Comparison of ENCODE assay signal across 24 cellular contexts in genomic region chr21:41364308-41364707, GRCh38. TPM values are rescaled to one million over a fixed set of nuclear protein-coding genes. Genes with fewer than 3 reads are reported as not detected.
DNase-seq lines count a peak whose midpoint lies in the region; ATAC-seq and TF ChIP-seq lines count a peak whose summit lies in the region.
"Had no signal": no experiment of that assay in that cellular context is flagged by ENCODE, and none has a peak within 500 bp of the region (broad histone marks: within the 10 kb centered on the region; RNA-seq: fewer than 3 reads in every experiment).

No MANE protein-coding gene starts in this region.

- TF ChIP-seq CTCF in PC-3 (conservative IDR thresholded peaks at IDR 0.05; ENCODE audit: low read depth, low read length) (no peak), epithelial cell of esophagus (IDR thresholded peaks at IDR 0.05; ENCODE audit: insufficient read depth, low read depth, low read length, missing control alignments) (no peak), spleen (IDR thresholded peaks at IDR 0.05 in 8 of 11, conservative IDR thresholded peaks at IDR 0.05 in 3 of 11) (no peak)

- intact Hi-C loops in PC-3 (cut with micrococcal nuclease) (loop anchor here (5.0 to 10.0 kb wide), 2 partner anchors 90 to 192 kb away; no protein-coding TSS in a partner anchor), spleen (cut with DNase I; ENCODE audit: low total_unique reads) (loop anchor here (10.0 kb wide), 1 partner anchor 60 kb away; the partner anchor contains the start of gene MX1)

- H3K9me3 ChIP-seq in PC-3 (ENCODE audit: low read length) (no peaks in the 10 kb centered on the region), spleen (no peaks in the 10 kb centered on the region)
- H3K9me3 ChIP-seq: heart right ventricle, uterus had no signal

- no peak overlapping the region for H2AFZ ChIP-seq in PC-3 (ENCODE audit: low read length)

- H3K4me3 ChIP-seq in PC-3 (ENCODE audit: low read length) = no peak overlapping the region
- no peak overlapping the region for H3K4me3 ChIP-seq in epithelial cell of esophagus (ENCODE audit: low read length)
- H3K4me3 ChIP-seq in spleen = peak overlapping the region in 4 of 8 donors; percentile 49 to 82 (median 52)
- H3K4me3 ChIP-seq: lung, skin epidermis, uterus had no signal

- H3K27ac Mint-ChIP-seq in activated naive CD8-positive, alpha-beta T cell treated with anti-CD3 and anti-CD28 coated beads, Interleukin-2, amount 10 ng/mL, durations not matched to agents 7 days and 5 days = peak overlapping the region; percentile 99
- H3K27ac Mint-ChIP-seq in activated naive CD8-positive, alpha-beta T cell treated with anti-CD3 and anti-CD28 coated beads for 36 hours = no peak overlapping the region

- peaks cover 33% of the 10 kb centered on the region for H3K36me3 Mint-ChIP-seq in activated naive CD8-positive, alpha-beta T cell treated with anti-CD3 and anti-CD28 coated beads, Interleukin-2, amount 10 ng/mL, durations not matched to agents 7 days and 5 days
- peaks cover 19% of the 10 kb centered on the region for H3K36me3 Mint-ChIP-seq in activated naive CD8-positive, alpha-beta T cell treated with anti-CD3 and anti-CD28 coated beads for 36 hours
- H3K36me3 Mint-ChIP-seq: natural killer cell had no signal

- no peaks in the 10 kb centered on the region for H3K9me3 Mint-ChIP-seq in activated naive CD8-positive, alpha-beta T cell treated with anti-CD3 and anti-CD28 coated beads, Interleukin-2, amount 10 ng/mL, durations not matched to agents 7 days and 5 days
- no peaks in the 10 kb centered on the region for H3K9me3 Mint-ChIP-seq in activated naive CD8-positive, alpha-beta T cell treated with anti-CD3 and anti-CD28 coated beads for 36 hours
- H3K9me3 Mint-ChIP-seq: natural killer cell had no signal

- CTCF ChIA-PET in PC-3 (lab: Charles Lee) = no interaction called here

- peaks cover 15% of the 10 kb centered on the region for H3K4me1 ChIP-seq in PC-3 (ENCODE audit: insufficient read depth, low read length)
- H3K4me1 ChIP-seq in spleen = peaks cover 50 to 96% (median 79%) of the 10 kb centered on the region in 6 donors

- H3K4me3 Mint-ChIP-seq in activated naive CD8-positive, alpha-beta T cell treated with anti-CD3 and anti-CD28 coated beads, Interleukin-2, amount 10 ng/mL, durations not matched to agents 7 days and 5 days = peak overlapping the region; percentile 91
- no peak overlapping the region for H3K4me3 Mint-ChIP-seq in activated naive CD8-positive, alpha-beta T cell treated with anti-CD3 and anti-CD28 coated beads for 36 hours

- H3K4me2 ChIP-seq in PC-3 (ENCODE audit: low read length) = no peak overlapping the region

- POLR2A ChIA-PET in activated naive CD8-positive, alpha-beta T cell treated with anti-CD3 and anti-CD28 coated beads, Interleukin-2, amount 10 ng/mL, durations not matched to agents 7 days and 5 days (lab: Charles Lee) = interaction anchor here (8.0 kb wide), 1 partner anchor 61 kb away, joined by 233 read pairs; the partner anchor contains the start of gene MX1
- POLR2A ChIA-PET in PC-3 (lab: Charles Lee; ENCODE audit: unreplicated experiment) = no interaction called here

- 79 to 91% (median 86%) methylated on average over 6 of the region's 6 CpGs for WGBS in spleen, 5 donors

- H3K79me2 ChIP-seq in PC-3 (ENCODE audit: low read length) = no peaks in the 10 kb centered on the region

- BruUV-seq in PC-3 (replicated peaks; lab: Mats Ljungman, UMichigan) = no TSS peak

- no peak for DNase-seq in activated naive CD8-positive, alpha-beta T cell treated with anti-CD3 and anti-CD28 coated beads, Interleukin-2, amount 10 ng/mL, durations not matched to agents 7 days and 5 days
- no peak for DNase-seq in activated naive CD8-positive, alpha-beta T cell treated with anti-CD3 and anti-CD28 coated beads for 36 hours
- DNase-seq in PC-3 (peak; percentile 29), epithelial cell of esophagus (ENCODE audit: low read depth) (peak; percentile 35), spleen (peak; percentile 76), kidney tubule cell (ENCODE audit: low spot score) (no peak), AG20443 (ENCODE audit: low spot score) (no peak), MV-4-11 (lab: John Stamatoyannopoulos, UW) (no peak)
- DNase-seq: amygdala; heart right ventricle; immature natural killer cell; Kasumi-1; natural killer cell; NCI-H146; NCI-H774; stimulated activated CD4-positive, alpha-beta T cell treated with anti-CD3 and anti-CD28 coated beads, Interleukin-4, amount 100 ng/mL, for 4 hours; T1000; uterus had no signal

- no peak for TF ChIP-seq POLR2A in spleen (IDR thresholded peaks at IDR 0.05)

- H3K36me3 ChIP-seq in PC-3 (ENCODE audit: low read depth, low read length) = no peaks in the 10 kb centered on the region
- H3K36me3 ChIP-seq in spleen = peaks cover 0 to 37% (median 1%) of the 10 kb centered on the region in 6 donors
- H3K36me3 ChIP-seq: uterus had no signal

- no peak overlapping the region for H3K9ac ChIP-seq in PC-3 (ENCODE audit: low read length)

- no peak for ATAC-seq in activated naive CD8-positive, alpha-beta T cell treated with anti-CD3 and anti-CD28 coated beads, Interleukin-2, amount 10 ng/mL, durations not matched to agents 7 days and 5 days (ENCODE audit: low read depth)
- 0 out of 2 replicates have a peak, but pooled peaks have one; percentile 7 for ATAC-seq in PC-3
- ATAC-seq: heart right ventricle, natural killer cell, Panc1 had no signal

- H3K27ac ChIP-seq in PC-3 (ENCODE audit: low read length) = no peak overlapping the region
- peak overlapping the region in 7 of 8 donors; percentile 95 to 99 (median 95) for H3K27ac ChIP-seq in spleen
- H3K27ac ChIP-seq: uterus had no signal

- peaks cover 62% of the 10 kb centered on the region for H3K4me1 Mint-ChIP-seq in activated naive CD8-positive, alpha-beta T cell treated with anti-CD3 and anti-CD28 coated beads, Interleukin-2, amount 10 ng/mL, durations not matched to agents 7 days and 5 days
- peaks cover 59% of the 10 kb centered on the region for H3K4me1 Mint-ChIP-seq in activated naive CD8-positive, alpha-beta T cell treated with anti-CD3 and anti-CD28 coated beads for 36 hours

- H4K20me1 ChIP-seq in PC-3 (ENCODE audit: low read length) = no peaks in the 10 kb centered on the region

- H3K9me2 ChIP-seq in PC-3 (replicated peaks; ENCODE audit: low read length) = no peaks in the 10 kb centered on the region

- H3K27me3 Mint-ChIP-seq in activated naive CD8-positive, alpha-beta T cell treated with anti-CD3 and anti-CD28 coated beads, Interleukin-2, amount 10 ng/mL, durations not matched to agents 7 days and 5 days = no peaks in the 10 kb centered on the region
- no peaks in the 10 kb centered on the region for H3K27me3 Mint-ChIP-seq in activated naive CD8-positive, alpha-beta T cell treated with anti-CD3 and anti-CD28 coated beads for 36 hours

- no peaks in the 10 kb centered on the region for H3F3A ChIP-seq in PC-3 (ENCODE audit: low read length, unreplicated experiment)

- H3K27me3 ChIP-seq in PC-3 (ENCODE audit: low read length) (no peaks in the 10 kb centered on the region), spleen (replicated peaks in 1 of 7) (no peaks in the 10 kb centered on the region)
- H3K27me3 ChIP-seq: uterus had no signal

RNA-seq across cellular contexts. Expression of gene MX2, which starts 2.5 kb away (rescaled TPM):
- total RNA-seq in activated naive CD8-positive, alpha-beta T cell treated with anti-CD3 and anti-CD28 coated beads, Interleukin-2, amount 10 ng/mL, durations not matched to agents 7 days and 5 days = 100 to 1,000 TPM; 103 to 106 TPM
- total RNA-seq in activated naive CD8-positive, alpha-beta T cell treated with anti-CD3 and anti-CD28 coated beads for 36 hours = 10 to 100 TPM; 30.2 to 31.3 TPM
- total RNA-seq in PC-3 (2014; rRNA removed) (0.15 and 0.46 TPM in 2 replicates), spleen (100 to 1,000 TPM in 2 of 7 donors, 10 to 100 TPM in 5; 56.5 to 109 (median 75.3) TPM)
- polyA plus RNA-seq in spleen = 10 to 100 TPM; 20.0 to 34.6 (median 26.8) TPM
- total RNA-seq: SK-MEL-5 had no signal

RNA-seq across cellular contexts. Expression of gene FAM3B, which starts 47.7 kb away (rescaled TPM):
- total RNA-seq in activated naive CD8-positive, alpha-beta T cell treated with anti-CD3 and anti-CD28 coated beads, Interleukin-2, amount 10 ng/mL, durations not matched to agents 7 days and 5 days = not detected
- not detected for total RNA-seq in activated naive CD8-positive, alpha-beta T cell treated with anti-CD3 and anti-CD28 coated beads for 36 hours
- not detected in 2 replicates for total RNA-seq in PC-3 (2014; rRNA removed)
- total RNA-seq in spleen = 1 to 10 TPM in 2 of 7 donors, under 1 TPM in 2, not detected in 3; 0.77 to 1.3 (median 1.0) TPM
- polyA plus RNA-seq in spleen = 1 to 10 TPM; 1.4 to 1.9 (median 1.5) TPM
- total RNA-seq: cardiac septum, fibroblast of lung, SK-MEL-5 had no signal
- polyA plus RNA-seq: fibroblast of lung, immature natural killer cell had no signal

Comparison
In these comparisons a context has a peak if more than half of its experiments do, and no peak if none do; other contexts are left out.
1. DNase-seq: peak in PC-3 (single experiment), epithelial cell of esophagus (single experiment) and spleen (single experiment); none in activated naive CD8-positive, alpha-beta T cell treated with anti-CD3 and anti-CD28 coated beads, Interleukin-2, amount 10 ng/mL, durations not matched to agents 7 days and 5 days (single experiment), activated naive CD8-positive, alpha-beta T cell treated with anti-CD3 and anti-CD28 coated beads for 36 hours (single experiment), kidney tubule cell (single experiment), AG20443 (single experiment) and MV-4-11 (single experiment).
2. RNA of gene MX2, which starts 2.5 kb away (total RNA-seq): 103 to 106 TPM in activated naive CD8-positive, alpha-beta T cell treated with anti-CD3 and anti-CD28 coated beads, Interleukin-2, amount 10 ng/mL, durations not matched to agents 7 days and 5 days, 56.5 to 109 TPM in spleen and 30.2 to 31.3 TPM in activated naive CD8-positive, alpha-beta T cell treated with anti-CD3 and anti-CD28 coated beads for 36 hours; 0.15 to 0.46 TPM in PC-3; every median in the first group is over 10 times any median in the second.